15 cellular contexts compared by ENCODE assay signal in the genomic region with DNA sequence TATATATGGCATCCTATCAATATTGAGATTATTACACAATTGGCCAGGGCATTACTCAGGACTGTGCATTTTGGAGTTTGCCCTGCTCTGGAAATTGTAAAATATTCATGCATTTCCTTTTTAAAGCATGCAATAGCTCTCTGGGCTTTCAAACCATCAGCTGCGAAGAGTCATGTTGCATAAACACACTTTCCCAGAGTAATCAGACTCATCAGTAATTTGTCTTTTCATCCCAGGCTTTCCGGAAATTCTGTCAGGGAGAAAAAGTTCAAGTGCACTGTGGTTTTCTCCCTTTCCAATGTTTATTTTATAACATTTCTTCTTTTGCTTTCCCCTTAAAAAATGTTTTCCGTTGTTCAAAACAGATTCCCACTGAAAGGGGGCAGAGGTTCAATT. TPM values are rescaled to one million over a fixed set of nuclear protein-coding genes. Genes with fewer than 3 reads are reported as not detected.
DNase-seq lines count a peak whose midpoint lies in the region; ATAC-seq and TF ChIP-seq lines count a peak whose summit lies in the region.
"Had no signal": no experiment of that assay in that cellular context is flagged by ENCODE, and none has a peak within 500 bp of the region (broad histone marks: within the 10 kb centered on the region; RNA-seq: fewer than 3 reads in every experiment).

No MANE protein-coding gene starts in this region.

- peak overlapping the region; percentile 65 for H3K4me2 ChIP-seq in SK-N-SH
- H3K4me2 ChIP-seq: PC-9 had no signal

- intact Hi-C loops in left colon (cut with DNase I, micrococcal nuclease): no loop called here
- intact Hi-C loops in upper lobe of right lung (cut with DNase I): no loop called here

- H3K27me3 ChIP-seq in SK-N-SH (ENCODE audit: insufficient read depth): 0 out of 2 replicates have a peak, but pooled peaks cover 4% of the 10 kb centered on the region
- H3K27me3 ChIP-seq in upper lobe of right lung: no peaks in the 10 kb centered on the region

- peak; percentile 54 for ATAC-seq in left colon
- no peak for ATAC-seq in upper lobe of right lung
- ATAC-seq in GM21423 (IDR thresholded peaks at IDR 0.05; ENCODE audit: unreplicated experiment): no peak
- ATAC-seq: activated T-helper 17 cell treated with anti-CD3 and anti-CD28 coated beads, Interleukin-2, amount 50 U/mL, for 72 hours; natural killer cell; WTC11 had no signal

- TF ChIP-seq CTCF in SK-N-SH (IDR thresholded peaks at IDR 0.05) (no peak), upper lobe of right lung (IDR thresholded peaks at IDR 0.05) (no peak)

- 0 out of 2 replicates have a peak, but pooled peaks have one; percentile 4 for TF ChIP-seq RAD21 in SK-N-SH (IDR thresholded peaks at IDR 0.05; ENCODE audit: low read length)

- H3K36me3 ChIP-seq in SK-N-SH (replicated peaks in 1 of 2; ENCODE audit: control insufficient read depth in 1 of 2, insufficient read depth in 2 of 2, low read length in 1 of 2) (no peaks in the 10 kb centered on the region), upper lobe of right lung (no peaks in the 10 kb centered on the region)

- H3K4me3 ChIP-seq in SK-N-SH (ENCODE audit: low read depth in 2 of 2, low read length in 1 of 2): no peak overlapping the region; a peak in 1 of 4 replicates
- no peak overlapping the region for H3K4me3 ChIP-seq in upper lobe of right lung
- H3K4me3 ChIP-seq: PC-9 had no signal

- H3K79me2 ChIP-seq in SK-N-SH (ENCODE audit: insufficient read depth): no peaks in the 10 kb centered on the region

- CTCF ChIA-PET in SK-N-SH (lab: Yijun Ruan, JAX): interaction anchor here (1.0 to 2.6 kb wide), 11 partner anchors 9 to 85 kb away, joined by 3 to 10 read pairs (median 3); a partner anchor contains a TSS

- POLR2A ChIA-PET in SK-N-SH (lab: Yijun Ruan, JAX): interaction anchor here (0.9 to 1.8 kb wide), 4 partner anchors 11 to 80 kb away, joined by 4 to 12 read pairs (median 5); no protein-coding TSS in a partner anchor

- TF ChIP-seq EP300 in SK-N-SH (IDR thresholded peaks at IDR 0.05; ENCODE audit: borderline replicate concordance in 1 of 2, low read depth in 1 of 2, low read length in 1 of 2): 0 out of 4 replicates have a peak, but pooled peaks of 1 of the 2 experiments have one; percentile 23

- no peak overlapping the region for H2AFZ ChIP-seq in SK-N-SH (ENCODE audit: low read depth)
- H2AFZ ChIP-seq: PC-9 had no signal

- no peak overlapping the region for H3K9ac ChIP-seq in SK-N-SH

- WGBS in SK-N-SH (ENCODE audit: low lambda C conversion rate): 49% methylated on average over 3 of the region's 3 CpGs

- no peaks in the 10 kb centered on the region for H4K20me1 ChIP-seq in SK-N-SH (ENCODE audit: insufficient read depth)

- H3K27ac ChIP-seq in SK-N-SH (ENCODE audit: low read depth in 2 of 2, low read length in 1 of 2): peak overlapping the region in 1 of 2 experiments; percentile 95; a peak in 2 of 4 replicates
- H3K27ac ChIP-seq in upper lobe of right lung: peak overlapping the region; percentile 60
- H3K27ac ChIP-seq: PC-9 had no signal

- no peaks in the 10 kb centered on the region for H3K9me3 ChIP-seq in SK-N-SH
- no peaks in the 10 kb centered on the region for H3K9me3 ChIP-seq in upper lobe of right lung

- H3K4me1 ChIP-seq in SK-N-SH (ENCODE audit: control insufficient read depth in 1 of 2, insufficient read depth in 2 of 2, low read depth in 1 of 2, low read length in 1 of 2) (peaks cover 0 to 17% of the 10 kb centered on the region in 2 experiments; a peak in 2 of 4 replicates), upper lobe of right lung (peaks cover 9% of the 10 kb centered on the region)

- no peaks in the 10 kb centered on the region for H3K9me2 ChIP-seq in SK-N-SH

- H3F3A ChIP-seq in SK-N-SH (replicated peaks; ENCODE audit: insufficient read depth): peaks cover 7% of the 10 kb centered on the region

- DNase-seq in NCI-H510A treated with DMSO at 0.1 percent for 48 hours (lab: John Stamatoyannopoulos, UW): peak; percentile 53
- no peak for DNase-seq in NCI-H510A (lab: John Stamatoyannopoulos, UW)
- peak; percentile 38 for DNase-seq in SK-N-SH
- no peak for DNase-seq in left colon
- no peak for DNase-seq in upper lobe of right lung
- no peak for DNase-seq in Kasumi-1 (lab: John Stamatoyannopoulos, UW)
- DNase-seq in iPS-NIHi11 (ENCODE audit: low spot score): no peak
- DNase-seq: ACHN, cortex of kidney, hippocampal formation, natural killer cell, PC-9 had no signal

TF ChIP-seq in SK-N-SH, 30 proteins besides CTCF, POLR2A, EP300 and RAD21:
- TF ChIP-seq MEF2A (IDR thresholded peaks at IDR 0.05; ENCODE audit: borderline replicate concordance, low read depth): no peak
- TF ChIP-seq MXI1 (IDR thresholded peaks at IDR 0.05; ENCODE audit: low read depth, low read length): peak; percentile 56; the same call in 1 of the 2 replicates

RNA-seq across cellular contexts. Expression of a gene that starts 38.9 kb away (rescaled TPM):
- polyA plus RNA-seq in SK-N-SH (2012; rRNA removed): 31.7 and 33.1 TPM in 2 replicates
- 25.7 and 28.6 TPM in 2 replicates for polyA plus RNA-seq in SK-N-SH (2012; cell fraction: cytosol; rRNA removed)
- 23.6 and 27.0 TPM in 2 replicates for polyA plus RNA-seq in SK-N-SH (2012; cell fraction: nucleus; rRNA removed)
- total RNA-seq in left colon (100 to 1,000 TPM in 1 of 2 donors, 10 to 100 TPM in 1; 94.2 to 133 TPM), upper lobe of right lung (13.8 TPM)

Comparison
In these comparisons a context has a peak if more than half of its experiments do, and no peak if none do; other contexts are left out.
1. DNase-seq: peak in NCI-H510A treated with DMSO at 0.1 percent for 48 hours (single experiment) and SK-N-SH (single experiment); none in NCI-H510A (single experiment), left colon (0 of 2), upper lobe of right lung (single experiment), Kasumi-1 (0 of 2) and iPS-NIHi11 (single experiment).